8 cellular contexts compared by ENCODE assay signal in genomic region chr6:125789576-125790402, GRCh38. TPM values are rescaled to one million over a fixed set of nuclear protein-coding genes. Genes with fewer than 3 reads are reported as not detected.
DNase-seq lines count a peak whose midpoint lies in the region; ATAC-seq and TF ChIP-seq lines count a peak whose summit lies in the region.

No MANE protein-coding gene starts in this region.

- CTCF ChIA-PET in activated CD8-positive, alpha-beta T cell treated with anti-CD3 and anti-CD28 coated beads, Interleukin-2, amount 10 ng/mL, durations not matched to agents 7 days and 5 days (lab: Charles Lee): interaction anchor here (0.7 to 9.1 kb wide), 31 partner anchors 9 to 1070 kb away, joined by 3 to 225 read pairs (median 6); partner anchors contain the start of genes HINT3 and TRMT11

- H3K4me3 ChIP-seq in AG10803 (ENCODE audit: low read length) (peak overlapping the region; percentile 70), mononuclear cell (ENCODE audit: low read length) (peak overlapping the region; percentile 69), suprapubic skin (peak overlapping the region; percentile 95)

- peaks cover 16% of the 10 kb centered on the region for H3K36me3 Mint-ChIP-seq in activated CD8-positive, alpha-beta T cell treated with anti-CD3 and anti-CD28 coated beads, Interleukin-2, amount 10 ng/mL, durations not matched to agents 7 days and 5 days (ENCODE audit: low read depth)
- no peaks in the 10 kb centered on the region for H3K36me3 Mint-ChIP-seq in endothelial cell (ENCODE audit: low read depth, unreplicated experiment)

- peaks cover 45% of the 10 kb centered on the region for H3K4me1 Mint-ChIP-seq in activated CD8-positive, alpha-beta T cell treated with anti-CD3 and anti-CD28 coated beads, Interleukin-2, amount 10 ng/mL, durations not matched to agents 7 days and 5 days (ENCODE audit: low read depth)
- H3K4me1 Mint-ChIP-seq in endothelial cell (ENCODE audit: unreplicated experiment): peaks cover 32% of the 10 kb centered on the region

- TF ChIP-seq POLR2A in suprapubic skin (IDR thresholded peaks at IDR 0.05): no peak

- no peaks in the 10 kb centered on the region for H3K9me3 Mint-ChIP-seq in activated CD8-positive, alpha-beta T cell treated with anti-CD3 and anti-CD28 coated beads, Interleukin-2, amount 10 ng/mL, durations not matched to agents 7 days and 5 days (ENCODE audit: insufficient read depth)
- no peaks in the 10 kb centered on the region for H3K9me3 Mint-ChIP-seq in endothelial cell (ENCODE audit: unreplicated experiment)

- DNase-seq in AG10803 (ENCODE audit: low read depth): peak; percentile 48
- peak; percentile 33 for DNase-seq in NCI-H460 (ENCODE audit: extremely low read depth, low read depth)
- peak; percentile 50 for DNase-seq in activated CD8-positive, alpha-beta T cell treated with anti-CD3 and anti-CD28 coated beads, Interleukin-2, amount 10 ng/mL, durations not matched to agents 7 days and 5 days
- peak; percentile 16 for DNase-seq in endothelial cell (ENCODE audit: low spot score)
- peak in 1 of 2 donors; percentile 74 for DNase-seq in suprapubic skin (ENCODE audit: low spot score in 2 of 2)

- H3K36me3 ChIP-seq in suprapubic skin: no peaks in the 10 kb centered on the region

- no peaks in the 10 kb centered on the region for H3K27me3 Mint-ChIP-seq in activated CD8-positive, alpha-beta T cell treated with anti-CD3 and anti-CD28 coated beads, Interleukin-2, amount 10 ng/mL, durations not matched to agents 7 days and 5 days (ENCODE audit: low read depth)
- peaks cover 2% of the 10 kb centered on the region for H3K27me3 Mint-ChIP-seq in endothelial cell (ENCODE audit: unreplicated experiment)

- H3K9me3 ChIP-seq in mononuclear cell (ENCODE audit: low read depth, low read length) (no peaks in the 10 kb centered on the region), suprapubic skin (no peaks in the 10 kb centered on the region)

- peak; percentile 36 for ATAC-seq in GM18907 (IDR thresholded peaks at IDR 0.05; ENCODE audit: unreplicated experiment)
- peak; percentile 24 for ATAC-seq in HG03280 (IDR thresholded peaks at IDR 0.05; ENCODE audit: unreplicated experiment)
- ATAC-seq in activated CD8-positive, alpha-beta T cell treated with anti-CD3 and anti-CD28 coated beads, Interleukin-2, amount 10 ng/mL, durations not matched to agents 7 days and 5 days: peak; percentile 22

- H3K27me3 ChIP-seq in mononuclear cell (ENCODE audit: insufficient read depth, low read length) (no peaks in the 10 kb centered on the region), suprapubic skin (no peaks in the 10 kb centered on the region)

- 15% methylated on average over 16 of the region's 21 CpGs for WGBS in suprapubic skin

- peak overlapping the region; percentile 99 for H3K27ac ChIP-seq in suprapubic skin

- TF ChIP-seq EP300 in suprapubic skin (IDR thresholded peaks at IDR 0.05): no peak

- H3K27ac Mint-ChIP-seq in activated CD8-positive, alpha-beta T cell treated with anti-CD3 and anti-CD28 coated beads, Interleukin-2, amount 10 ng/mL, durations not matched to agents 7 days and 5 days: peak overlapping the region; percentile 98
- peak overlapping the region; percentile 52 for H3K27ac Mint-ChIP-seq in endothelial cell (ENCODE audit: unreplicated experiment)

- peaks cover 24% of the 10 kb centered on the region for H3K4me1 ChIP-seq in mononuclear cell (ENCODE audit: insufficient read depth, low read length)
- peaks cover 55% of the 10 kb centered on the region for H3K4me1 ChIP-seq in suprapubic skin

- POLR2A ChIA-PET in activated CD8-positive, alpha-beta T cell treated with anti-CD3 and anti-CD28 coated beads, Interleukin-2, amount 10 ng/mL, durations not matched to agents 7 days and 5 days (lab: Charles Lee): interaction anchor here (0.6 to 4.3 kb wide), 24 partner anchors 9 to 488 kb away, joined by 3 to 186 read pairs (median 6); partner anchors contain the start of genes HDDC2, HINT3 and TRMT11

- peak overlapping the region; percentile 86 for H3K4me3 Mint-ChIP-seq in activated CD8-positive, alpha-beta T cell treated with anti-CD3 and anti-CD28 coated beads, Interleukin-2, amount 10 ng/mL, durations not matched to agents 7 days and 5 days
- H3K4me3 Mint-ChIP-seq in endothelial cell (ENCODE audit: unreplicated experiment): peak overlapping the region; percentile 91

- no peak for TF ChIP-seq CTCF in AG10803 (conservative IDR thresholded peaks at IDR 0.05; ENCODE audit: low read length)
- TF ChIP-seq CTCF in endothelial cell (IDR thresholded peaks at IDR 0.05; ENCODE audit: unreplicated experiment): no peak
- no peak for TF ChIP-seq CTCF in suprapubic skin (IDR thresholded peaks at IDR 0.05)

RNA-seq across cellular contexts. Expression of gene NCOA7, which starts 1.0 kb away (rescaled TPM):
- total RNA-seq in NCI-H460 (2014; rRNA removed; shearing (Covaris generic)): 248 and 250 TPM in 2 replicates
- polyA plus RNA-seq in NCI-H460 (2014; cell fraction: nucleus; rRNA removed): 94.9 and 142 TPM in 2 replicates
- 10 to 100 TPM; 27.8 to 31.7 TPM for total RNA-seq in activated CD8-positive, alpha-beta T cell treated with anti-CD3 and anti-CD28 coated beads, Interleukin-2, amount 10 ng/mL, durations not matched to agents 7 days and 5 days
- 26.2 TPM for total RNA-seq in endothelial cell (ENCODE audit: unreplicated experiment)
- 14.8 TPM for total RNA-seq in mononuclear cell
- 10 to 100 TPM; 11.1 to 28.4 (median 22.1) TPM for total RNA-seq in suprapubic skin

RNA-seq across cellular contexts. Expression of gene HEY2, which starts 40.4 kb away (rescaled TPM):
- total RNA-seq in NCI-H460 (2014; rRNA removed; shearing (Covaris generic)): 0.20 TPM in 1 of 2 replicates, not detected in the other
- polyA plus RNA-seq in NCI-H460 (2014; cell fraction: nucleus; rRNA removed): not detected in 2 replicates
- total RNA-seq in activated CD8-positive, alpha-beta T cell treated with anti-CD3 and anti-CD28 coated beads, Interleukin-2, amount 10 ng/mL, durations not matched to agents 7 days and 5 days: not detected
- 82.7 TPM for total RNA-seq in endothelial cell (ENCODE audit: unreplicated experiment)
- 0.10 TPM for total RNA-seq in mononuclear cell
- total RNA-seq in suprapubic skin: 1 to 10 TPM in 3 of 4 donors, under 1 TPM in 1; 0.76 to 3.0 (median 1.9) TPM

Comparison
In these comparisons a context has a peak if more than half of its experiments do, and no peak if none do; other contexts are left out.
1. RNA of gene HEY2, which starts 40.4 kb away (total RNA-seq): 82.7 TPM in endothelial cell (single experiment); 0.76 to 3.0 TPM in suprapubic skin, 0.10 TPM in mononuclear cell (single experiment), 0.20 TPM in NCI-H460 and not detected in activated CD8-positive, alpha-beta T cell treated with anti-CD3 and anti-CD28 coated beads, Interleukin-2, amount 10 ng/mL, durations not matched to agents 7 days and 5 days; every median in the first group is over 10 times any median in the second.
2. Peak in every context shown above with its lines, with median percentiles within 50 percentile points of each other: H3K4me3 ChIP-seq and ATAC-seq.